Comparison of ENCODE assay signal across 9 cellular contexts in the genomic region with DNA sequence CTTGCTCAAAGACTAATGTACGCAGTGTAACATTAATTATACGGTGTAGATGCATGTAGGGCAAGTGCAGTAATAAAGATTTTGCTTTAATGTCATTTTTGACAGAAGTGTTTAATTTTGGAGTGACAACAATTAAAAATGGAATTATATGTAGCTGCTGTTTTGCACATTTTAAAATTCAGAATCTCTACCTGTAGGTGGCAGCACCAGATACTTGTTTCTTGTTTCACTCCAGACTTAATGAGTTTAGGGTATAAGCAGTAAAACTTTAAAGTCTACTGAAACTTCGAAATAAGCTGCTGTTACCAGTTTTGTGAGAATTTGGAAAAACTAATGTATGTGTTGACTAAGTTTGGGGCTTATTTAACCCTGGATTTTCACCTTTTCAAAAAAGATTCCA.
DNase-seq lines count a peak whose midpoint lies in the region; ATAC-seq and TF ChIP-seq lines count a peak whose summit lies in the region.
"Had no signal": no experiment of that assay in that cellular context is flagged by ENCODE, and none has a peak within 500 bp of the region (broad histone marks: within the 10 kb centered on the region; RNA-seq: fewer than 3 reads in every experiment).

No MANE protein-coding gene starts in this region.

- no peak overlapping the region for H3K27ac ChIP-seq in dorsolateral prefrontal cortex
- no peak overlapping the region for H3K27ac ChIP-seq in ovary
- H3K27ac ChIP-seq: HL-60 had no signal

- no peak for TF ChIP-seq POLR2A in ovary (IDR thresholded peaks at IDR 0.05)

- H3K4me1 ChIP-seq in ovary (ENCODE audit: insufficient read depth), result no peaks in the 10 kb centered on the region

- H3K4me3 ChIP-seq in AG04449 (ENCODE audit: low read depth, low read length) (no peak overlapping the region), dorsolateral prefrontal cortex (no peak overlapping the region), ovary (no peak overlapping the region)

- peak; percentile 5 for TF ChIP-seq CTCF in AG04449 (IDR thresholded peaks at IDR 0.05; ENCODE audit: insufficient read depth, low read length, missing control alignments)
- peak; percentile 40 to 81 (median 66) for TF ChIP-seq CTCF in dorsolateral prefrontal cortex (IDR thresholded peaks at IDR 0.05 in 54 of 56, conservative IDR thresholded peaks at IDR 0.05 in 2 of 56; ENCODE audit: low read depth in 1 of 56, partially characterized antibody in 56 of 56)
- TF ChIP-seq CTCF in ovary (IDR thresholded peaks at IDR 0.05), result peak; percentile 19 to 42 (median 28)

- WGBS in ovary, 3 donors, result 13 to 15% (median 13%) methylated on average over 3 of the region's 3 CpGs

- intact Hi-C loops in dorsolateral prefrontal cortex (cut with DNase I) (loop anchor here (5.0 kb wide), 1 partner anchor 304 kb away; no protein-coding TSS in a partner anchor), ovary (cut with DNase I) (loop anchor here in 2 of 4 donors (10.0 kb wide), 1 partner anchor 306 kb away; no protein-coding TSS in a partner anchor)

- no peaks in the 10 kb centered on the region for H3K9me3 ChIP-seq in ovary

- H3K36me3 ChIP-seq in ovary, result no peaks in the 10 kb centered on the region

- DNase-seq in AG04449 (ENCODE audit: low read depth, low spot score), result no peak
- peak; percentile 12 for DNase-seq in GM04504 (ENCODE audit: low read depth)
- DNase-seq in NCI-H774 (lab: John Stamatoyannopoulos, UW), result peak; percentile 0
- DNase-seq in dorsolateral prefrontal cortex, result no peak
- no peak for DNase-seq in ovary
- DNase-seq in NK-92 (lab: John Stamatoyannopoulos, UW; ENCODE audit: unreplicated experiment), result no peak

- H3K27me3 ChIP-seq in dorsolateral prefrontal cortex (peaks cover 0 to 51% (median 3%) of the 10 kb centered on the region in 45 donors), ovary (no peaks in the 10 kb centered on the region)

- ATAC-seq in GM21717 (IDR thresholded peaks at IDR 0.05; ENCODE audit: unreplicated experiment) (no peak), HG03469 (IDR thresholded peaks at IDR 0.05; ENCODE audit: unreplicated experiment) (no peak)

- CTCF ChIA-PET in AG04449 (lab: Yijun Ruan, JAX), result interaction anchor here (0.6 to 5.0 kb wide), 24 partner anchors 9 to 308 kb away, joined by 3 to 97 read pairs (median 4); no protein-coding TSS in a partner anchor

- TF ChIP-seq EP300 in ovary (IDR thresholded peaks at IDR 0.05), result no peak

- POLR2A ChIA-PET in AG04449 (lab: Yijun Ruan, JAX), result no interaction called here

Comparison
In these comparisons a context has a peak if more than half of its experiments do, and no peak if none do; other contexts are left out.
1. DNase-seq: peak in GM04504 (single experiment) and NCI-H774 (single experiment); none in AG04449 (single experiment), dorsolateral prefrontal cortex (0 of 10), ovary (0 of 5) and NK-92 (single experiment).
2. CTCF ChIP-seq: peak in every context shown above with its lines; median percentile 66 in dorsolateral prefrontal cortex; 28 in ovary; 5 in AG04449.